8 cellular contexts compared by ENCODE assay signal in genomic region chr14:73714656-73715081, GRCh38. TPM values are rescaled to one million over a fixed set of nuclear protein-coding genes. Genes with fewer than 3 reads are reported as not detected.
DNase-seq lines count a peak whose midpoint lies in the region; ATAC-seq and TF ChIP-seq lines count a peak whose summit lies in the region.

No MANE protein-coding gene starts in this region.

- H3K4me3 Mint-ChIP-seq in activated T-cell treated with anti-CD3 and anti-CD28 coated beads, Interleukin-2, amount 50 U/mL, for 24 hours: peak overlapping the region; percentile 74

- peak overlapping the region; percentile 88 for H3K4me2 ChIP-seq in Loucy (ENCODE audit: low read depth, low read length, poor library complexity, severe bottlenecking)

- intact Hi-C loops in lower lobe of right lung (cut with DNase I): no loop called here

- H3K27me3 ChIP-seq in Loucy (ENCODE audit: insufficient read depth, low read length, poor library complexity, severe bottlenecking) (no peaks in the 10 kb centered on the region), lower lobe of right lung (ENCODE audit: low read depth) (no peaks in the 10 kb centered on the region)

- H3K36me3 ChIP-seq in Loucy (ENCODE audit: insufficient read depth, low read length) (peaks cover 38% of the 10 kb centered on the region; the same call in 1 of the 2 replicates), lower lobe of right lung (peaks cover 43% of the 10 kb centered on the region)

- no peaks in the 10 kb centered on the region for H3K27me3 Mint-ChIP-seq in activated T-cell treated with anti-CD3 and anti-CD28 coated beads, Interleukin-2, amount 50 U/mL, for 24 hours

- no peak overlapping the region for H3K9ac ChIP-seq in Loucy (ENCODE audit: low read depth, low read length, poor library complexity, severe bottlenecking)

- H3K27ac ChIP-seq in lower lobe of right lung: peak overlapping the region; percentile 86

- H3K79me2 ChIP-seq in Loucy (ENCODE audit: insufficient read depth, low read length): peaks cover 41% of the 10 kb centered on the region

- peaks cover 19% of the 10 kb centered on the region for H4K20me1 ChIP-seq in Loucy (ENCODE audit: insufficient read depth, low read length, poor library complexity, severe bottlenecking)

- H3K9me3 Mint-ChIP-seq in activated T-cell treated with anti-CD3 and anti-CD28 coated beads, Interleukin-2, amount 50 U/mL, for 24 hours: no peaks in the 10 kb centered on the region

- peak overlapping the region; percentile 87 for H3K27ac Mint-ChIP-seq in activated T-cell treated with anti-CD3 and anti-CD28 coated beads, Interleukin-2, amount 50 U/mL, for 24 hours

- H3K4me3 ChIP-seq in Loucy (ENCODE audit: low read length, poor library complexity, severe bottlenecking): peak overlapping the region; percentile 88
- H3K4me3 ChIP-seq in astrocyte of the cerebellum (ENCODE audit: low read depth, low read length): peak overlapping the region; percentile 81
- H3K4me3 ChIP-seq in lower lobe of right lung: peak overlapping the region; percentile 88

- TF ChIP-seq CTCF in Loucy (conservative IDR thresholded peaks at IDR 0.05; ENCODE audit: low read length): no peak
- TF ChIP-seq CTCF in astrocyte of the cerebellum (IDR thresholded peaks at IDR 0.05; ENCODE audit: low read depth, low read length, missing control alignments): no peak
- no peak for TF ChIP-seq CTCF in lower lobe of right lung (IDR thresholded peaks at IDR 0.05)

- H3K4me1 ChIP-seq in Loucy (ENCODE audit: insufficient read depth, low read length, poor library complexity, severe bottlenecking) (peaks cover 18% of the 10 kb centered on the region), lower lobe of right lung (peaks cover 34% of the 10 kb centered on the region)

- in situ Hi-C loops in astrocyte of the cerebellum (cut with HindIII; ENCODE audit: low sequenced_read_pairs): no loop called here

- no peaks in the 10 kb centered on the region for H3K9me2 ChIP-seq in Loucy (replicated peaks; ENCODE audit: low read depth, low read length)

- ATAC-seq in lower lobe of right lung: no peak

- H3K9me3 ChIP-seq in Loucy (ENCODE audit: insufficient read depth, low read depth, low read length) (no peaks in the 10 kb centered on the region), lower lobe of right lung (no peaks in the 10 kb centered on the region)

- DNase-seq in activated T-cell treated with anti-CD3 and anti-CD28 coated beads, Interleukin-2, amount 50 U/mL, for 24 hours: no peak
- DNase-seq in activated T-cell treated with anti-CD3 and anti-CD28 coated beads, Interleukin-2, amount 50 U/mL, for 48 hours: no peak
- DNase-seq in astrocyte of the cerebellum (ENCODE audit: low read depth) (no peak), lower lobe of right lung (no peak), epidermal melanocyte (ENCODE audit: insufficient read length, low spot score) (no peak), putamen (ENCODE audit: low spot score) (no peak)
- no peak for DNase-seq in stimulated activated CD4-positive, alpha-beta T cell treated with anti-CD3 and anti-CD28 coated beads, Interleukin-4, amount 100 ng/mL, for 24 hours

- peaks cover 8% of the 10 kb centered on the region; the same call in 1 of the 2 replicates for H3F3A ChIP-seq in Loucy (ENCODE audit: low read depth)

- H3K36me3 Mint-ChIP-seq in activated T-cell treated with anti-CD3 and anti-CD28 coated beads, Interleukin-2, amount 50 U/mL, for 24 hours (ENCODE audit: low read depth): peaks cover 70% of the 10 kb centered on the region

- H3K4me1 Mint-ChIP-seq in activated T-cell treated with anti-CD3 and anti-CD28 coated beads, Interleukin-2, amount 50 U/mL, for 24 hours (ENCODE audit: low read depth): peaks cover 21% of the 10 kb centered on the region

- H2AFZ ChIP-seq in Loucy (ENCODE audit: low read length): no peak overlapping the region

RNA-seq across cellular contexts. Expression of gene PNMA1, which starts 0.5 kb away (rescaled TPM):
- total RNA-seq in lower lobe of right lung: 24.4 TPM
